In the genomic region with DNA sequence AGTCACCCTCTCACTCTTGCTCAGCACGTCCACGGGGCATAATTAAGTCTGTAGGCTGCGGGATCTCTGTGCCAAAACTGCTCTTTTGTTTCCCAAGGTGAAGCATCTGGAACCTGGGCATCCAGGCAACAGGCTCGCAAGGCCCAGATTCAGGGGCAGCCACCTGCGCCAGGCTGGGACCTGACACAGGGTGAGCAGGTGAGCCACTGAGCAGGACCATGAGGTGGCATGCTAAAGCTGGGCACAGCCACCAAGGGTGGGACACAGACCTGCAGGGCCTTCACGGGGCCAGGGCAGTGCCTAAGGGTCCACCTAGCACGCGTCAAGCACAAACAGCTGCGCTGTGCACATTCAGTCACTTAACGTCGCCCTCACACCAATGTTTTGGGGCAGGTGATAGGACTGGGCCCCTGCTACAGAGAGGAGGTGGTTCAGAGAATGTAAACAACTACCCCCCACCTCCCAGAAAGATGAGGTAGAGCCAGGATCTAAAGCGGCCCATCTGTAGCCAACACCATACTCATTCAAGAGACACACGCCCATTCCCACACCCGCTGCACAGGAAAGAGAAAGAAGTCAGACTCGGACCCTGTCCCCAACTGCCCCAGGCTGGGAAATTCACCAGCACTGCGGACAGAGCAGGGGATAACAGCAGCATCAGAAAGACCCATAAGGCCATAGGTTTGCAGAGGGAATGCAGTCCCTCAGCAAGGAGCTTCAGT, we compare ENCODE assay signal across 1 cellular context.
TF ChIP-seq lines count a peak whose summit lies in the region.

No MANE protein-coding gene starts in this region.

TF ChIP-seq in GM23338, 12 proteins besides CTCF, POLR2A, EP300 and RAD21 (continued from another document):
- TF ChIP-seq NANOG (IDR thresholded peaks at IDR 0.05; ENCODE audit: borderline replicate concordance) = no peak
- TF ChIP-seq STAT1 (IDR thresholded peaks at IDR 0.05; ENCODE audit: unreplicated experiment) = no peak
- no peak for TF ChIP-seq JUNB (IDR thresholded peaks at IDR 0.05; ENCODE audit: unreplicated experiment)
TF ChIP-seq in GM23338: peak in this region for 0.
